Comparison of ENCODE assay signal across 8 cellular contexts in the genomic region with DNA sequence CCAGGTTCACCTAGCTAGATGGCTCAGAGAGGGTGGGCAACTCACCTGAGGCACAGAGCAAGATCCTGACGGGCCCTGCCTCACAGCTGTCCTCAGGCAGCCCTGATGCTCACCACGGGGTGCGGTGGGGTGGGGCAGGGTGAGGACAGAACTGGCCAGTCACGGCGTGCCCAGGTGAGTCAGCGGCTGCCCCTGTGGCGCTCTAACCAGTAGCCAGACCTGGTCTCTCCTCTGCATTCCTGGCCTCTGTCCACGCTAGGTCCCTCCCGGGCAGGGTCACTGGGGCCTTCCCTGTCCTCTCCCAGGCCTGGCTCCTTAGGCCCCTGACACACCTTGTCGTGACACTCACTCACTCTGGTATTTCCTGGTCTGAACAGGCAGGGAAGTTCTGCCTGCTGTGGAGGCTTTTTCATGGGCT. TPM values are rescaled to one million over a fixed set of nuclear protein-coding genes. Genes with fewer than 3 reads are reported as not detected.
DNase-seq lines count a peak whose midpoint lies in the region; ATAC-seq lines count a peak whose summit lies in the region.

No MANE protein-coding gene starts in this region.

- peak overlapping the region; percentile 83 to 88 (median 87) for H3K4me3 Mint-ChIP-seq in T-cell

- H3K4me1 Mint-ChIP-seq in T-cell: peaks cover 59 to 67% (median 61%) of the 10 kb centered on the region in 3 donors

- H3K4me1 ChIP-seq in iPS-15b (ENCODE audit: control insufficient read depth, insufficient read depth, low read length): peaks cover 4% of the 10 kb centered on the region
- H3K4me1 ChIP-seq in skeletal muscle tissue (ENCODE audit: control insufficient read depth in 3 of 3, insufficient read depth in 3 of 3, low read length in 3 of 3): peaks cover 70 to 72% (median 70%) of the 10 kb centered on the region in 3 donors

- ATAC-seq in T-cell (replicated peaks in 1 of 4): peak in 1 of 4 experiments; percentile 1
- ATAC-seq in GM21717 (IDR thresholded peaks at IDR 0.05; ENCODE audit: unreplicated experiment): no peak

- peak; percentile 15 for DNase-seq in H4 (ENCODE audit: low spot score)
- no peak for DNase-seq in T-cell
- no peak for DNase-seq in activated CD4-positive, CD25-positive, alpha-beta regulatory T cell (lab: John Stamatoyannopoulos, UW)
- DNase-seq in SIG-M5 (lab: John Stamatoyannopoulos, UW): no peak
- no peak for DNase-seq in SKM-1 (lab: John Stamatoyannopoulos, UW; ENCODE audit: unreplicated experiment)

- peak overlapping the region; percentile 68 for H3K4me3 ChIP-seq in iPS-15b (ENCODE audit: low read depth, low read length)
- H3K4me3 ChIP-seq in skeletal muscle tissue (ENCODE audit: low read length in 3 of 3): peak overlapping the region; percentile 80 to 92 (median 89)

- peak overlapping the region; percentile 79 for H3K27ac ChIP-seq in skeletal muscle tissue (ENCODE audit: low read depth, low read length)

- no peaks in the 10 kb centered on the region for H3K27me3 Mint-ChIP-seq in T-cell

- H3K27me3 ChIP-seq in iPS-15b (ENCODE audit: control insufficient read depth, insufficient read depth, low read length): peaks cover 20% of the 10 kb centered on the region
- H3K27me3 ChIP-seq in skeletal muscle tissue (ENCODE audit: control insufficient read depth in 3 of 3, insufficient read depth in 3 of 3, low read length in 3 of 3): no peaks in the 10 kb centered on the region

- H3K9me3 ChIP-seq in iPS-15b (ENCODE audit: control insufficient read depth, insufficient read depth, low read length): no peaks in the 10 kb centered on the region
- peaks cover 0 to 3% (median 0%) of the 10 kb centered on the region in 3 donors for H3K9me3 ChIP-seq in skeletal muscle tissue (ENCODE audit: control insufficient read depth in 3 of 3, low read length in 3 of 3)

- H3K36me3 ChIP-seq in iPS-15b (ENCODE audit: control insufficient read depth, insufficient read depth, low read length): no peaks in the 10 kb centered on the region
- peaks cover 8 to 12% (median 8%) of the 10 kb centered on the region in 3 donors for H3K36me3 ChIP-seq in skeletal muscle tissue (ENCODE audit: control insufficient read depth in 3 of 3, insufficient read depth in 3 of 3, low read length in 3 of 3)

- no peaks in the 10 kb centered on the region for H3K9me3 Mint-ChIP-seq in T-cell

- POLR2A ChIA-PET in T-cell (lab: Charles Lee): no interaction called here

- H3K36me3 Mint-ChIP-seq in T-cell: no peaks in the 10 kb centered on the region

- H3K9ac ChIP-seq in iPS-15b (ENCODE audit: low read depth, low read length): no peak overlapping the region
- H3K9ac ChIP-seq in skeletal muscle tissue (ENCODE audit: low read depth in 1 of 3, low read length in 3 of 3): peak overlapping the region; percentile 81 to 91 (median 81)

- H3K27ac Mint-ChIP-seq in T-cell: peak overlapping the region; percentile 80 to 88

- CTCF ChIA-PET in T-cell (lab: Charles Lee): interaction anchor here in 1 of 2 donors (1.3 kb wide), 1 partner anchor 204 kb away, joined by 6 read pairs; no protein-coding TSS in a partner anchor

RNA-seq across cellular contexts. Expression of gene ALS2CL, which starts 0.9 kb away (rescaled TPM):
- 0.25 and 0.39 TPM in 2 replicates for total RNA-seq in H4 (2014; rRNA removed; shearing (Covaris generic))
- 10 to 100 TPM; 25.0 to 47.4 (median 30.6) TPM for total RNA-seq in T-cell
- 5.2 TPM for total RNA-seq in skeletal muscle tissue

RNA-seq across cellular contexts. Expression of gene TMIE, which starts 8.6 kb away (rescaled TPM):
- not detected in 2 replicates for total RNA-seq in H4 (2014; rRNA removed; shearing (Covaris generic))
- total RNA-seq in T-cell: 1 to 10 TPM; 2.0 to 5.3 (median 3.0) TPM
- 1.0 TPM for total RNA-seq in skeletal muscle tissue

RNA-seq across cellular contexts. Expression of gene PRSS50, which starts 25.1 kb away (rescaled TPM):
- not detected in 2 replicates for total RNA-seq in H4 (2014; rRNA removed; shearing (Covaris generic))
- total RNA-seq in T-cell (not detected), skeletal muscle tissue (not detected)
